8 cellular contexts compared by ENCODE assay signal in genomic region chr12:104641862-104642261, GRCh38.
DNase-seq lines count a peak whose midpoint lies in the region; ATAC-seq lines count a peak whose summit lies in the region.

No MANE protein-coding gene starts in this region.

- ATAC-seq in GM18517 (IDR thresholded peaks at IDR 0.05; ENCODE audit: unreplicated experiment) (peak; percentile 91), GM21528 (IDR thresholded peaks at IDR 0.05; ENCODE audit: low FRiP score, unreplicated experiment) (peak; percentile 92), HG03439 (IDR thresholded peaks at IDR 0.05; ENCODE audit: unreplicated experiment) (peak; percentile 95), memory B cell (ENCODE audit: low read depth) (peak; percentile 82)

- H3K36me3 Mint-ChIP-seq in memory B cell = peaks cover 28% of the 10 kb centered on the region
- H3K36me3 Mint-ChIP-seq in activated T-cell treated with anti-CD3 and anti-CD28 coated beads, Interleukin-2, amount 50 U/mL, for 24 hours (ENCODE audit: low read depth) = peaks cover 40% of the 10 kb centered on the region

- H3K9me3 Mint-ChIP-seq in memory B cell = peaks cover 5% of the 10 kb centered on the region
- H3K9me3 Mint-ChIP-seq in activated T-cell treated with anti-CD3 and anti-CD28 coated beads, Interleukin-2, amount 50 U/mL, for 24 hours = peaks cover 19% of the 10 kb centered on the region

- peaks cover 40% of the 10 kb centered on the region for H3K4me1 Mint-ChIP-seq in memory B cell
- H3K4me1 Mint-ChIP-seq in activated T-cell treated with anti-CD3 and anti-CD28 coated beads, Interleukin-2, amount 50 U/mL, for 24 hours (ENCODE audit: low read depth) = peaks cover 59% of the 10 kb centered on the region

- DNase-seq in memory B cell (ENCODE audit: low spot score in 2 of 2) = peak; percentile 46 to 66
- no peak for DNase-seq in activated T-cell treated with anti-CD3 and anti-CD28 coated beads, Interleukin-2, amount 50 U/mL, for 24 hours
- no peak for DNase-seq in SHP77 (lab: John Stamatoyannopoulos, UW)
- no peak for DNase-seq in islet precursor cell
- DNase-seq in stimulated activated CD4-positive, alpha-beta T cell treated with anti-CD3 and anti-CD28 coated beads, Interleukin-4, amount 100 ng/mL, for 24 hours = no peak

- peak overlapping the region; percentile 100 for H3K27ac Mint-ChIP-seq in memory B cell
- H3K27ac Mint-ChIP-seq in activated T-cell treated with anti-CD3 and anti-CD28 coated beads, Interleukin-2, amount 50 U/mL, for 24 hours = no peak overlapping the region

- no peaks in the 10 kb centered on the region for H3K27me3 Mint-ChIP-seq in memory B cell
- H3K27me3 Mint-ChIP-seq in activated T-cell treated with anti-CD3 and anti-CD28 coated beads, Interleukin-2, amount 50 U/mL, for 24 hours = no peaks in the 10 kb centered on the region

- H3K4me3 Mint-ChIP-seq in memory B cell = no peak overlapping the region
- H3K4me3 Mint-ChIP-seq in activated T-cell treated with anti-CD3 and anti-CD28 coated beads, Interleukin-2, amount 50 U/mL, for 24 hours = no peak overlapping the region

Comparison
In these comparisons a context has a peak if more than half of its experiments do, and no peak if none do; other contexts are left out.
1. DNase-seq: peak in memory B cell (2 of 2); none in activated T-cell treated with anti-CD3 and anti-CD28 coated beads, Interleukin-2, amount 50 U/mL, for 24 hours (single experiment), SHP77 (0 of 2), islet precursor cell (single experiment) and stimulated activated CD4-positive, alpha-beta T cell treated with anti-CD3 and anti-CD28 coated beads, Interleukin-4, amount 100 ng/mL, for 24 hours (single experiment).
2. Peak in every context shown above with its lines, with median percentiles within 50 percentile points of each other: ATAC-seq.